8 cellular contexts compared by ENCODE assay signal in the genomic region with DNA sequence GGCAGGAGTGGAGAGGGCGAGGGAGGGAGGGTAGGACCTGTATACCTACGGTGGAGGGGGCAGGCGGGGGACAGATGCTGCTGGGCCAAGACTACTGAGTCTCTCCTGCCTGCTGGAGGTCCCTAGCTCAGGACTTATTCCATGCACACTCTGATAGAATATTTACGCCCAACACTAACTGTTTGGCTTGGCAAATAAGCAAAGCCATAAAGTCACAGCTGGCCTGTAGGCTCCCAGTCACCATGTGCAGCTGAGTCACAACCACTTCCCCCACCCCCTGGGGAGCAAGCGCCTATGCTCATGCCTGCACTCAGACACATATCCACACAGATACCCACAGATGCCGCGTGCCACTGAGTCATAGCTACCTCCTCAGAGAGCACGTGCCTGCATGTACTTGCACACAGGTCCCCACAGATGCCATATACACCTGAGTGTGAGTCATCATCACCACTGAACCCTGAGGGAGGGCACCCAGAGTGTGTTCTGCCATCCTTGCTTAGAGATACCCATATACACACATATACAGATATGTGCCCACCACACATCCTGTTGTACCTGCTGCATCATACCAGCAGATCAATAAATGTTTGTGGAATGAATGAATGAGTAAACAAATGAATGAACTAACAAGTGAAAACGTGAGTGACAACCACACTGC.
DNase-seq lines count a peak whose midpoint lies in the region; ATAC-seq and TF ChIP-seq lines count a peak whose summit lies in the region.

No MANE protein-coding gene starts in this region.

- no peaks in the 10 kb centered on the region for H3K9me3 Mint-ChIP-seq in progenitor cell of endocrine pancreas (ENCODE audit: low read depth)

- TF ChIP-seq EP300 in upper lobe of left lung (IDR thresholded peaks at IDR 0.05) = peak in 1 of 4 donors; percentile 88

- H3K27ac ChIP-seq in upper lobe of left lung = peak overlapping the region; percentile 78 to 86 (median 85)

- peak overlapping the region in 1 of 4 donors; percentile 73 for H3K4me3 ChIP-seq in upper lobe of left lung

- peak; percentile 97 for DNase-seq in AG08395 (ENCODE audit: low spot score)
- DNase-seq in SHP77 treated with DMSO at 0.1 percent for 48 hours (lab: John Stamatoyannopoulos, UW) = peak; percentile 38
- peak; percentile 59 to 75 (median 70) for DNase-seq in activated naive CD4-positive, alpha-beta T cell (lab: John Stamatoyannopoulos, UW)
- DNase-seq in foreskin melanocyte = peak; percentile 94
- DNase-seq in progenitor cell of endocrine pancreas (ENCODE audit: low spot score, unreplicated experiment) = no peak
- DNase-seq in upper lobe of left lung = peak in 1 of 2 donors; percentile 89

- peaks cover 17% of the 10 kb centered on the region for H3K4me1 Mint-ChIP-seq in progenitor cell of endocrine pancreas (ENCODE audit: low read depth)

- H3K27ac Mint-ChIP-seq in progenitor cell of endocrine pancreas = peak overlapping the region; percentile 92

- ATAC-seq in GM18873 (IDR thresholded peaks at IDR 0.05; ENCODE audit: low FRiP score, unreplicated experiment) = peak; percentile 37
- peak; percentile 38 for ATAC-seq in HG03575 (IDR thresholded peaks at IDR 0.05; ENCODE audit: extremely low read depth, insufficient number of reproducible peaks, low FRiP score, unreplicated experiment)
- peak; percentile 58 to 73 for ATAC-seq in upper lobe of left lung (ENCODE audit: low FRiP score in 2 of 2)

- peaks cover 10 to 43% (median 25%) of the 10 kb centered on the region in 4 donors for H3K4me1 ChIP-seq in upper lobe of left lung

- 71% methylated on average over 9 of the region's 9 CpGs for WGBS in upper lobe of left lung, 2 donors

- no peaks in the 10 kb centered on the region for H3K27me3 Mint-ChIP-seq in progenitor cell of endocrine pancreas

- H3K36me3 Mint-ChIP-seq in progenitor cell of endocrine pancreas (ENCODE audit: insufficient read depth) = no peaks in the 10 kb centered on the region

- no peaks in the 10 kb centered on the region for H3K9me3 ChIP-seq in upper lobe of left lung

- H3K4me3 Mint-ChIP-seq in progenitor cell of endocrine pancreas (ENCODE audit: low read depth) = peak overlapping the region; percentile 76

- no peaks in the 10 kb centered on the region for H3K36me3 ChIP-seq in upper lobe of left lung

- no peaks in the 10 kb centered on the region for H3K27me3 ChIP-seq in upper lobe of left lung

- TF ChIP-seq CTCF in progenitor cell of endocrine pancreas (IDR thresholded peaks at IDR 0.05; ENCODE audit: unreplicated experiment) (no peak), upper lobe of left lung (IDR thresholded peaks at IDR 0.05) (no peak)

- peak in 1 of 4 donors; percentile 33 for TF ChIP-seq POLR2A in upper lobe of left lung (IDR thresholded peaks at IDR 0.05)
